In the genomic region with DNA sequence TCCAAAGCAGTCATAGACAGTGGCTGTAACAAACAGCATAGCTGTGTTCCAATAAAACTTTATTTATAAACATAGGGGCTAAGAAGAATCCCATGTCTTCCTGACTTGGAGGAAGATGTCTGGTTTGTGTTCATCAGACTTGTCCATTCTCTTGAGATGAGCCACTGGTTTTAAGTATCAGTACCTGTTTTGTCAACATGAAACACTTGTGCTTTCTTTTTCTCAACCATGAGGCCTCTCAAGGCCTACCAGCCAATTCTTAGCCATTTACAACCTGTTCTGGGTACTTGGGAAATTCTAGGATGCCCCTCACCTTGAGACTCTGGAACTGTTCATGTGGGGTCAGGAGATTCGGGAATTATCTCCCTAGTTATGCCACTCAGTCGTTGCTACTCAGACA, we compare ENCODE assay signal across 16 cellular contexts.
DNase-seq lines count a peak whose midpoint lies in the region; ATAC-seq and TF ChIP-seq lines count a peak whose summit lies in the region.
"Had no signal": no experiment of that assay in that cellular context is flagged by ENCODE, and none has a peak within 500 bp of the region (broad histone marks: within the 10 kb centered on the region; RNA-seq: fewer than 3 reads in every experiment).

No MANE protein-coding gene starts in this region.

- H3K4me3 ChIP-seq in GM12865 (ENCODE audit: low read depth, low read length) = no peak overlapping the region
- H3K4me3 ChIP-seq in mesendoderm (ENCODE audit: low read length) = no peak overlapping the region
- H3K4me3 ChIP-seq: BLaER1, HAP-1 had no signal

- H3K23ac ChIP-seq in mesendoderm (ENCODE audit: low read length) = no peak overlapping the region

- DNase-seq in GM12865 (ENCODE audit: low read depth) (peak; percentile 11), mesendoderm (no peak), NCI-H1436 (lab: John Stamatoyannopoulos, UW) (no peak)
- DNase-seq in activated CD4-positive, alpha-beta T cell treated with anti-CD3 and anti-CD28 coated beads, Interleukin-2, amount 50 U/mL, for 48 hours = no peak
- no peak for DNase-seq in stimulated activated naive B cell treated with anti-CD40 and anti-IgM and Interleukin-4, amounts not matched to agents 10 μg/mL and 1 μg/mL and 100 μg/mL, for 72 hours
- DNase-seq: 8988T; CD4-positive, alpha-beta memory T cell; DMS153; DMS79; GDM1; KG1 had no signal

- peak overlapping the region; percentile 54 for H2BK120ac ChIP-seq in mesendoderm (ENCODE audit: low read depth, low read length)

- H2BK5ac ChIP-seq in mesendoderm (ENCODE audit: low read length) = no peak overlapping the region

- H3K4me3 Mint-ChIP-seq in stimulated activated naive B cell treated with anti-CD40 and anti-IgM and Interleukin-4, amounts not matched to agents 10 μg/mL and 1 μg/mL and 100 μg/mL, for 72 hours = no peak overlapping the region
- H3K4me3 Mint-ChIP-seq: CD14-positive monocyte; CD4-positive, alpha-beta memory T cell had no signal

- no peak for TF ChIP-seq CTCF in GM12865 (IDR thresholded peaks at IDR 0.05; ENCODE audit: insufficient read depth, low read depth, low read length, missing control alignments)

- H3K79me2 ChIP-seq in mesendoderm (ENCODE audit: control insufficient read depth, insufficient read depth, low read length) = no peaks in the 10 kb centered on the region

- no peak overlapping the region for H3K18ac ChIP-seq in mesendoderm (ENCODE audit: low read length)

- H3K27ac Mint-ChIP-seq in stimulated activated naive B cell treated with anti-CD40 and anti-IgM and Interleukin-4, amounts not matched to agents 10 μg/mL and 1 μg/mL and 100 μg/mL, for 72 hours = no peak overlapping the region
- H3K27ac Mint-ChIP-seq: CD14-positive monocyte; CD4-positive, alpha-beta memory T cell had no signal

- no peak overlapping the region for H2BK15ac ChIP-seq in mesendoderm (replicated peaks; ENCODE audit: low read depth)

- no peaks in the 10 kb centered on the region for H3K36me3 ChIP-seq in mesendoderm (ENCODE audit: control insufficient read depth, insufficient read depth, low read length)
- H3K36me3 ChIP-seq: BLaER1, HAP-1 had no signal

- H2AK5ac ChIP-seq in mesendoderm (ENCODE audit: low read length) = no peak overlapping the region

- no peaks in the 10 kb centered on the region for H3K27me3 ChIP-seq in mesendoderm (ENCODE audit: insufficient read depth, low read length, poor library complexity)
- H3K27me3 ChIP-seq: BLaER1 had no signal

- no peaks in the 10 kb centered on the region for H3K9me3 Mint-ChIP-seq in stimulated activated naive B cell treated with anti-CD40 and anti-IgM and Interleukin-4, amounts not matched to agents 10 μg/mL and 1 μg/mL and 100 μg/mL, for 72 hours
- H3K9me3 Mint-ChIP-seq: CD4-positive, alpha-beta memory T cell had no signal

- H3K56ac ChIP-seq in mesendoderm (ENCODE audit: low read length) = no peak overlapping the region

- no CpG with 5 or more reads among the region's 2 CpGs for WGBS in mesendoderm (ENCODE audit: extremely low coverage, insufficient coverage, low lambda C conversion rate)

- no peak overlapping the region for H3K4me2 ChIP-seq in mesendoderm (ENCODE audit: low read length)
- H3K4me2 ChIP-seq: BLaER1 had no signal

- H3K36me3 Mint-ChIP-seq in stimulated activated naive B cell treated with anti-CD40 and anti-IgM and Interleukin-4, amounts not matched to agents 10 μg/mL and 1 μg/mL and 100 μg/mL, for 72 hours = no peaks in the 10 kb centered on the region
- H3K36me3 Mint-ChIP-seq: CD14-positive monocyte; CD4-positive, alpha-beta memory T cell had no signal

- H3K27ac ChIP-seq in mesendoderm (ENCODE audit: low read depth, low read length) = no peak overlapping the region
- H3K27ac ChIP-seq: BLaER1 had no signal

- no peak overlapping the region for H3K9ac ChIP-seq in mesendoderm (ENCODE audit: low read length)
- H3K9ac ChIP-seq: BLaER1 had no signal

- no peaks in the 10 kb centered on the region for H3K79me1 ChIP-seq in mesendoderm (ENCODE audit: low read length)

- H4K5ac ChIP-seq in mesendoderm (ENCODE audit: low read length) = no peak overlapping the region

- no peaks in the 10 kb centered on the region for H3K4me1 ChIP-seq in mesendoderm (ENCODE audit: control insufficient read depth, low read depth, low read length)
- H3K4me1 ChIP-seq: BLaER1 had no signal

- H3K4ac ChIP-seq in mesendoderm (ENCODE audit: low read depth, low read length) = no peak overlapping the region

- ATAC-seq in GM21529 (IDR thresholded peaks at IDR 0.05; ENCODE audit: unreplicated experiment) (peak; percentile 67), HG03025 (IDR thresholded peaks at IDR 0.05; ENCODE audit: low FRiP score, unreplicated experiment) (peak; percentile 49)
- no peak for ATAC-seq in stimulated activated naive B cell treated with anti-CD40 and anti-IgM and Interleukin-4, amounts not matched to agents 10 μg/mL and 1 μg/mL and 100 μg/mL, for 72 hours (replicated peaks)

- no peaks in the 10 kb centered on the region for H3K4me1 Mint-ChIP-seq in stimulated activated naive B cell treated with anti-CD40 and anti-IgM and Interleukin-4, amounts not matched to agents 10 μg/mL and 1 μg/mL and 100 μg/mL, for 72 hours
- H3K4me1 Mint-ChIP-seq: CD14-positive monocyte; CD4-positive, alpha-beta memory T cell had no signal

- H4K8ac ChIP-seq in mesendoderm (ENCODE audit: low read depth, low read length) = no peak overlapping the region

- peaks cover 0 to 4% of the 10 kb centered on the region in 2 donors for H3K27me3 Mint-ChIP-seq in stimulated activated naive B cell treated with anti-CD40 and anti-IgM and Interleukin-4, amounts not matched to agents 10 μg/mL and 1 μg/mL and 100 μg/mL, for 72 hours

Comparison
In these comparisons a context has a peak if more than half of its experiments do, and no peak if none do; other contexts are left out.
1. ATAC-seq: peak in GM21529 (single experiment) and HG03025 (single experiment); none in stimulated activated naive B cell treated with anti-CD40 and anti-IgM and Interleukin-4, amounts not matched to agents 10 μg/mL and 1 μg/mL and 100 μg/mL, for 72 hours (0 of 2).